In the genomic region with DNA sequence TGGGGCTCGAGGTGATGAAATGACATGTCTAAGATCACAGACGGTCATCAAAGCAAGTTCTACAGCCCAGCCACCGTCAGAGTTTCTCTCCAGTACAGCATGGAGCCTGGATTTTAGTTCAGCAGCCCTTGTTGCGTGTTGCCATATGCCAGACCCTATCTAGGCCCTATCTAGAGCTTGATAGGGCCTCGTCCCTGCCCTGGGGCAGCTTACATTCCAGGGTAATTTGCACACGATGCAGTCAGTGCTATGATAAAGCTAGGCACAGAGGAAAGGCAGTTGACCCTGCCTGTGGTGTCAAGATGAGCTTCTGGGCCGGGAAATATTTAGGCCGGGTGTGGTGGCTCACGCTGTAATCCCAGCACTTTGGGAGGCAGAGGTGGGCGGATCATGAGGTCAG, we compare ENCODE assay signal across 19 cellular contexts. TPM values are rescaled to one million over a fixed set of nuclear protein-coding genes. Genes with fewer than 3 reads are reported as not detected.
"Had no signal": no experiment of that assay in that cellular context is flagged by ENCODE, and none has a peak within 500 bp of the region (broad histone marks: within the 10 kb centered on the region; RNA-seq: fewer than 3 reads in every experiment).

No MANE protein-coding gene starts in this region.

- H3K9me3 ChIP-seq: SK-N-SH had no signal

- H3K9ac ChIP-seq: SK-N-SH had no signal

- H3K4me2 ChIP-seq: SK-N-SH had no signal

- DNase-seq: KBM-7, NCI-H1092, NCI-H1436, NCI-H187, NCI-H2029, NCI-H2081 treated with DMSO at 0.1 percent for 48 hours, NCI-H2171, NCI-H226, NCI-H446, NCI-H510A, NCI-H524 treated with DMSO at 0.1 percent for 48 hours, NCI-H774, RPMI8226, SHP77, SK-N-SH had no signal

RNA-seq across cellular contexts. Expression of a gene that starts 18.9 kb away (rescaled TPM):
- total RNA-seq: HT-29, LHCN-M2, MCF 10A, SK-MEL-5 had no signal
- polyA plus RNA-seq: SK-N-SH had no signal
